Comparison of ENCODE assay signal across 1 cellular context in the genomic region with DNA sequence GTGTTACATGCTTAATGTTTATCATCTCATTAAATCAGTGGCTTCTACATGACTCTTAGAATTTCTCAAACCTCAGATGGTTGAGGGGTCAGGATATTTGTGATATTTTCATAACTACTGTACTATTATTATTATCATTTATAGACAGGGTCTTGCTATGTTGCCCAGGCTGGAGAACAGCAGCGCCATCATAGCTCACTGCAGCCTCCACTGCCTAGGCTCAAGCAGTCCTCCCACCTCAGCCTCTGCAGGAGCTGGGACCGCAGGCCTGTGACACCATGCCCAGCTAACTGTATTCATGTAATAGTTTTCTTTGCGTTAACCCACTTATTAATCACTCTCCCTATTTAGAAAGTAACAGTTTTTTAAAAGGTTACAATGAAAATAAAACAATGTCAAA.
TF ChIP-seq lines count a peak whose summit lies in the region.

No MANE protein-coding gene starts in this region.

TF ChIP-seq in GM12891, 5 proteins besides CTCF, POLR2A, EP300 and RAD21:
- TF ChIP-seq SPI1 (IDR thresholded peaks at IDR 0.05; ENCODE audit: low read depth, low read length) (no peak), TAF1 (IDR thresholded peaks at IDR 0.05; ENCODE audit: low read depth, low read length) (no peak), PAX5 (IDR thresholded peaks at IDR 0.05; ENCODE audit: insufficient read depth, low read length, severe bottlenecking) (no peak), POLR2AphosphoS5 (IDR thresholded peaks at IDR 0.05; ENCODE audit: low read depth, low read length) (no peak), POU2F2 (IDR thresholded peaks at IDR 0.05; ENCODE audit: low read depth, low read length) (no peak)
